In the genomic region with DNA sequence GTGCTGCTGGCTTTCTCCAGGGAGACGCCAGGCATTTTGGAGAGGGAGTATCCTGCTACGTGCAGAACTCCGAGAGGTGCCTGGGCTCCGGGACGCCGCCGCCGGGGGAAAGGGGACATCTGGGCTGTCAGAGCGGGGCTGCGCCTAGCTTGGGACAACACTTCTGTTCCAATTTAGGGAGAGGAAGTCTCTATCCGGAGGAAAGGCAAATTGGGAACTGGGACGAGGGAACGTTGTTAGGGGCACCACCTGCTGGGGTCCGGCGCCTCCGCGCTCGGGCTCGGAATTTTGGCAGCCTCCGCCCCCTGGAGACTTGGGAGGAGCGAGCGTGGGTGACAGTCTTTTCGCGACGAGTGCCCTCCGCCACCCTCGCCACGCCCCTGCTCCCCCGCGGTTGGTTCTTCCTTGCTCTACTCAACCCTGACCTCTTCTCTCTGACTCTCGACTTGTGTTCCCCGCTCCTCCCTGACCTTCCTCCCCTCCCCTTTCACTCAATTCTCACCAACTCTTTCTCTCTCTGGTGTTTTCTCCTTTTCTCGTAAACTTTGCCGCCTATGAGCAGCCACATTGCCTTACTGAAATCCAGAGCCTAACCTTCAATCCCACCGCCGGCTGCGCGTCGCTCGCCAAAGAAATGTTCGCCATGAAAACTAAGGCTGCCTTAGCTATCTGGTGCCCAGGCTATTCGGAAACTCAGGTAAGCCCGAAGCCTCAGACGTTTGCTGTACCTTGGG, we compare ENCODE assay signal across 1 cellular context.
TF ChIP-seq lines count a peak whose summit lies in the region.

No MANE protein-coding gene starts in this region.

TF ChIP-seq in GM12878, 131 proteins besides CTCF, POLR2A, EP300 and RAD21:
- TF ChIP-seq CEBPB (IDR thresholded peaks at IDR 0.05; ENCODE audit: borderline replicate concordance in 1 of 2, low read depth in 2 of 2, low read length in 2 of 2) (no peak), PAX5 (IDR thresholded peaks at IDR 0.05; ENCODE audit: borderline replicate concordance, low read depth, low read length) (peak; percentile 75; the same call in 1 of the 2 replicates)
